Comparison of ENCODE assay signal across 14 cellular contexts in the genomic region with DNA sequence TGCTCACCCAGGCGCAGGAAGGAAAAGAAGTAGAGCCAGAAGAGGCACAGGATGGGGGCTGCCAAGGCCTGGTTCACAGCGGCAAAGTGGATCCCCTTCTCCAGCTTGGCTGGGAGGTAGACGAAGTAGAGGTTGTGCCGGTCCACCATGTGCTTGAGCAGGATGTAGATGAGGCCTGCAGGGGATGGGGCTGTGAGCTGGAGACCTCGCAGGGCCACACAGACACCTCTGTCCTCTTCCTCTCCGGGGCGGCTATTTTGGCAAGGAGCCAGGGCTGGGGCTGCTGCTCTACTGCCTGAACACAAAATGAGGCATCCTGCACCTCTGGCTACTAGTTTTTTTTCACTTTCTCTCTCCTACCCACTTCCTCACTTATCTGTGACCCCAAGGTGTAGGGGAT. TPM values are rescaled to one million over a fixed set of nuclear protein-coding genes. Genes with fewer than 3 reads are reported as not detected.
DNase-seq lines count a peak whose midpoint lies in the region; ATAC-seq, FAIRE-seq and TF ChIP-seq lines count a peak whose summit lies in the region.
"Had no signal": no experiment of that assay in that cellular context is flagged by ENCODE, and none has a peak within 500 bp of the region (broad histone marks: within the 10 kb centered on the region; RNA-seq: fewer than 3 reads in every experiment).

No MANE protein-coding gene starts in this region.

- no peaks in the 10 kb centered on the region for H3F3A ChIP-seq in OCI-LY1 (ENCODE audit: insufficient read depth, low read length)

- no peaks in the 10 kb centered on the region for H3K9me3 Mint-ChIP-seq in CD8-positive, alpha-beta T cell
- H3K9me3 Mint-ChIP-seq in astrocyte (ENCODE audit: unreplicated experiment) (peaks cover 4% of the 10 kb centered on the region), nephron progenitor cell (peaks cover 26% of the 10 kb centered on the region)

- H3K4me3 Mint-ChIP-seq in CD8-positive, alpha-beta T cell = peak overlapping the region; percentile 61
- H3K4me3 Mint-ChIP-seq in astrocyte (ENCODE audit: unreplicated experiment) (no peak overlapping the region), nephron progenitor cell (no peak overlapping the region)

- no peaks in the 10 kb centered on the region for H4K20me1 ChIP-seq in OCI-LY1 (ENCODE audit: insufficient read depth, low read length)
- H4K20me1 ChIP-seq in astrocyte (ENCODE audit: insufficient read depth, low read length) = peaks cover 5% of the 10 kb centered on the region

- H3K4me3 ChIP-seq in CD8-positive, alpha-beta T cell (ENCODE audit: low read depth, low read length) = no peak overlapping the region
- H3K4me3 ChIP-seq in OCI-LY1 (ENCODE audit: low read depth, low read length, poor library complexity, severe bottlenecking) (no peak overlapping the region), astrocyte (ENCODE audit: insufficient read depth, low read depth, low read length) (no peak overlapping the region)
- H3K4me3 ChIP-seq: skin epidermis had no signal

- H3K36me3 ChIP-seq in CD8-positive, alpha-beta T cell (ENCODE audit: insufficient read depth, low read length) = peaks cover 45% of the 10 kb centered on the region
- H3K36me3 ChIP-seq in OCI-LY1 (ENCODE audit: insufficient read depth, low read length) (peaks cover 4% of the 10 kb centered on the region; the same call in 1 of the 2 replicates), astrocyte (ENCODE audit: insufficient read depth, low read length) (peaks cover 2% of the 10 kb centered on the region)

- H3K27me3 ChIP-seq in CD8-positive, alpha-beta T cell (ENCODE audit: insufficient read depth, low read length) = no peaks in the 10 kb centered on the region
- H3K27me3 ChIP-seq in OCI-LY1 (ENCODE audit: insufficient read depth, low read length) (no peaks in the 10 kb centered on the region), astrocyte (ENCODE audit: insufficient read depth, low read length) (no peaks in the 10 kb centered on the region)

- H3K36me3 Mint-ChIP-seq in CD8-positive, alpha-beta T cell = peaks cover 76% of the 10 kb centered on the region
- H3K36me3 Mint-ChIP-seq in astrocyte (ENCODE audit: low read depth, unreplicated experiment) (peaks cover 35% of the 10 kb centered on the region), nephron progenitor cell (ENCODE audit: low read depth) (peaks cover 53% of the 10 kb centered on the region)

- H3K79me2 ChIP-seq in OCI-LY1 (ENCODE audit: insufficient read depth, low read length) (no peaks in the 10 kb centered on the region), astrocyte (ENCODE audit: insufficient read depth, low read length) (no peaks in the 10 kb centered on the region)

- TF ChIP-seq CTCF in CD8-positive, alpha-beta T cell (IDR thresholded peaks at IDR 0.05) = no peak
- TF ChIP-seq CTCF in OCI-LY1 (IDR thresholded peaks at IDR 0.05; ENCODE audit: low read length) = no peak
- TF ChIP-seq CTCF in astrocyte (IDR thresholded peaks at IDR 0.05; ENCODE audit: insufficient read depth, low read depth, low read length) = no peak
- TF ChIP-seq CTCF in nephron progenitor cell (IDR thresholded peaks at IDR 0.05) = no peak

- no peak for TF ChIP-seq POLR2A in GM12892 (IDR thresholded peaks at IDR 0.05; ENCODE audit: low read depth, low read length)

- intact Hi-C loops in CD8-positive, alpha-beta T cell (cut with DNase I, micrococcal nuclease) = loop anchor here (2.0 to 5.0 kb wide), 5 partner anchors 17 to 373 kb away; partner anchors contain the start of genes SRP9 (in 2 of the 2) and TMEM63A (in 1 of the 2)

- H3K9me2 ChIP-seq in OCI-LY1 (ENCODE audit: low read depth, low read length) = no peaks in the 10 kb centered on the region

- ATAC-seq in CD8-positive, alpha-beta T cell = peak; percentile 16
- ATAC-seq in HG03135 (IDR thresholded peaks at IDR 0.05; ENCODE audit: unreplicated experiment) (no peak), GM21390 (IDR thresholded peaks at IDR 0.05; ENCODE audit: unreplicated experiment) (no peak)

- H3K9me3 ChIP-seq in CD8-positive, alpha-beta T cell (ENCODE audit: low read length) = no peaks in the 10 kb centered on the region
- H3K9me3 ChIP-seq in OCI-LY1 (ENCODE audit: low read length) = no peaks in the 10 kb centered on the region; the same call in 1 of the 2 replicates
- H3K9me3 ChIP-seq in astrocyte (ENCODE audit: insufficient read depth, low read depth, low read length) = no peaks in the 10 kb centered on the region

- no peak for FAIRE-seq in astrocyte (lab: Jason Lieb, UNC)
- FAIRE-seq in GM12892 (lab: Jason Lieb, UNC) = no peak
- FAIRE-seq: frontal cortex had no signal

- POLR2A ChIA-PET in CD8-positive, alpha-beta T cell (lab: Charles Lee) = interaction anchor here (0.5 to 3.5 kb wide), 7 partner anchors 10 to 72 kb away, joined by 3 to 27 read pairs (median 4); partner anchors contain the start of genes SRP9 and TMEM63A

- H3K27me3 Mint-ChIP-seq in CD8-positive, alpha-beta T cell (ENCODE audit: low read depth) = no peaks in the 10 kb centered on the region
- H3K27me3 Mint-ChIP-seq in astrocyte (ENCODE audit: low read depth, unreplicated experiment) (no peaks in the 10 kb centered on the region), nephron progenitor cell (ENCODE audit: low read depth, poor library complexity) (peaks cover 6% of the 10 kb centered on the region)

- peak in 6 of 7 experiments; percentile 46 to 80 (median 56) for DNase-seq in CD8-positive, alpha-beta T cell
- no peak for DNase-seq in astrocyte (ENCODE audit: low read depth)
- no peak for DNase-seq in nephron progenitor cell
- DNase-seq in islet precursor cell = no peak
- DNase-seq in GM12892 (ENCODE audit: insufficient read length) = no peak
- DNase-seq: activated CD4-positive, alpha-beta T cell treated with anti-CD3 and anti-CD28 coated beads for 4 hours; central memory CD4-positive, alpha-beta T cell; EL; GOT3 had no signal

- CTCF ChIA-PET in CD8-positive, alpha-beta T cell (lab: Charles Lee) = interaction anchor here (0.7 to 2.0 kb wide), 9 partner anchors 9 to 72 kb away, joined by 3 to 16 read pairs (median 4); partner anchors contain the start of gene SRP9

- peaks cover 77% of the 10 kb centered on the region for H3K4me1 Mint-ChIP-seq in CD8-positive, alpha-beta T cell (ENCODE audit: low read depth)
- peaks cover 13% of the 10 kb centered on the region for H3K4me1 Mint-ChIP-seq in astrocyte (ENCODE audit: low read depth, unreplicated experiment)
- H3K4me1 Mint-ChIP-seq in nephron progenitor cell = peaks cover 48% of the 10 kb centered on the region

- H3K9ac ChIP-seq in OCI-LY1 (ENCODE audit: low read length) (no peak overlapping the region), astrocyte (ENCODE audit: low read length) (no peak overlapping the region)

- peak overlapping the region; percentile 28 for H3K27ac ChIP-seq in CD8-positive, alpha-beta T cell (ENCODE audit: low read depth, low read length)
- H3K27ac ChIP-seq in OCI-LY1 (ENCODE audit: low read depth, low read length, poor library complexity, severe bottlenecking) (peak overlapping the region; percentile 90), astrocyte (ENCODE audit: low read depth, low read length) (no peak overlapping the region)

- H2AFZ ChIP-seq in OCI-LY1 (ENCODE audit: low read length) (no peak overlapping the region), astrocyte (ENCODE audit: low read depth, low read length) (no peak overlapping the region)

- H3K4me1 ChIP-seq in CD8-positive, alpha-beta T cell (ENCODE audit: insufficient read depth, low read length) = peaks cover 71% of the 10 kb centered on the region
- H3K4me1 ChIP-seq in OCI-LY1 (ENCODE audit: insufficient read depth, low read length, severe bottlenecking) = peaks cover 33% of the 10 kb centered on the region
- H3K4me1 ChIP-seq in astrocyte (ENCODE audit: insufficient read depth, low read length) = no peaks in the 10 kb centered on the region

- peak overlapping the region; percentile 96 for H3K27ac Mint-ChIP-seq in CD8-positive, alpha-beta T cell
- H3K27ac Mint-ChIP-seq in astrocyte (ENCODE audit: unreplicated experiment) = peak overlapping the region; percentile 68
- peak overlapping the region; percentile 47 for H3K27ac Mint-ChIP-seq in nephron progenitor cell

- no peak overlapping the region for H3K4me2 ChIP-seq in OCI-LY1 (ENCODE audit: low read length)
- H3K4me2 ChIP-seq in astrocyte (ENCODE audit: low read length) = no peak overlapping the region

RNA-seq across cellular contexts. Expression of gene TMEM63A, which starts 32.3 kb away (rescaled TPM):
- 100 to 1,000 TPM; 132 to 144 TPM for total RNA-seq in CD8-positive, alpha-beta T cell
- total RNA-seq in astrocyte = 28.7 and 29.0 TPM in 2 replicates
- polyA plus RNA-seq in GM12892 (2012; ENCODE audit: missing spikeins) = 18.7 TPM

RNA-seq across cellular contexts. Expression of gene LEFTY1, which starts 39.0 kb away (rescaled TPM):
- not detected for total RNA-seq in CD8-positive, alpha-beta T cell
- 4.2 and 11.8 TPM in 2 replicates for total RNA-seq in astrocyte
- not detected for polyA plus RNA-seq in GM12892 (2012; ENCODE audit: missing spikeins)

RNA-seq across cellular contexts. Expression of gene EPHX1, which starts 40.0 kb away (rescaled TPM):
- under 1 TPM; 0.72 to 0.92 TPM for total RNA-seq in CD8-positive, alpha-beta T cell
- total RNA-seq in astrocyte = 82.8 and 96.9 TPM in 2 replicates
- 2.2 TPM for polyA plus RNA-seq in GM12892 (2012; ENCODE audit: missing spikeins)

Comparison
In these comparisons a context has a peak if more than half of its experiments do, and no peak if none do; other contexts are left out.
1. DNase-seq: peak in CD8-positive, alpha-beta T cell (6 of 7); none in astrocyte (single experiment), nephron progenitor cell (single experiment), islet precursor cell (single experiment) and GM12892 (single experiment).
2. RNA of gene EPHX1, which starts 40.0 kb away (total RNA-seq): 82.8 to 96.9 TPM in astrocyte; 0.72 to 0.92 TPM in CD8-positive, alpha-beta T cell; every median in the first group is over 10 times any median in the second.
3. Peak in every context shown above with its lines, with median percentiles within 50 percentile points of each other: H3K27ac Mint-ChIP-seq.